12 cellular contexts compared by ENCODE assay signal in genomic region chr9:99416007-99416406, GRCh38.
DNase-seq lines count a peak whose midpoint lies in the region; ATAC-seq and TF ChIP-seq lines count a peak whose summit lies in the region.
"Had no signal": no experiment of that assay in that cellular context is flagged by ENCODE, and none has a peak within 500 bp of the region (broad histone marks: within the 10 kb centered on the region; RNA-seq: fewer than 3 reads in every experiment).

No MANE protein-coding gene starts in this region.

- no peak for DNase-seq in Calu3
- peak; percentile 54 for DNase-seq in GM23248
- peak; percentile 77 for DNase-seq in MV-4-11 (lab: John Stamatoyannopoulos, UW)
- DNase-seq in fibroblast of gingiva (ENCODE audit: low read depth) = peak; percentile 41
- DNase-seq in right lobe of liver = no peak
- no peak for DNase-seq in activated effector memory CD4-positive, alpha-beta T cell treated with Interleukin-2 at 50 U/mL for 16 hours
- DNase-seq: glutamatergic neuron, NCI-H2107 had no signal

- no peaks in the 10 kb centered on the region for H3K36me3 Mint-ChIP-seq in Calu3 (ENCODE audit: insufficient read depth, unreplicated experiment)
- H3K36me3 Mint-ChIP-seq: CD4-positive, CD25-positive, alpha-beta regulatory T cell had no signal

- no peak overlapping the region for H3K4me3 Mint-ChIP-seq in Calu3 (ENCODE audit: low read depth, unreplicated experiment)
- H3K4me3 Mint-ChIP-seq: CD4-positive, CD25-positive, alpha-beta regulatory T cell had no signal

- in situ Hi-C loops in GM23248 (cut with MboI) = no loop called here

- H4K20me1 ChIP-seq in GM23248 (ENCODE audit: insufficient read depth) = no peaks in the 10 kb centered on the region

- intact Hi-C loops in Calu3 (cut with micrococcal nuclease; ENCODE audit: unreplicated experiment) (no loop called here), right lobe of liver (cut with DNase I) (no loop called here)

- H3K79me2 ChIP-seq in GM23248 (ENCODE audit: insufficient read depth) = no peaks in the 10 kb centered on the region

- H3K27ac Mint-ChIP-seq in Calu3 (ENCODE audit: unreplicated experiment) = peak overlapping the region; percentile 47
- H3K27ac Mint-ChIP-seq: CD4-positive, CD25-positive, alpha-beta regulatory T cell had no signal

- no peak for TF ChIP-seq CTCF in Calu3 (IDR thresholded peaks at IDR 0.05; ENCODE audit: unreplicated experiment)
- TF ChIP-seq CTCF in right lobe of liver (IDR thresholded peaks at IDR 0.05) = no peak

- no peaks in the 10 kb centered on the region for H3K27me3 ChIP-seq in GM23248 (replicated peaks; ENCODE audit: insufficient read depth)
- no peaks in the 10 kb centered on the region for H3K27me3 ChIP-seq in right lobe of liver
- H3K27me3 ChIP-seq: cardiac muscle cell had no signal

- no peak overlapping the region for H2AFZ ChIP-seq in GM23248

- no peaks in the 10 kb centered on the region; the same call in 1 of the 2 replicates for H3K9me2 ChIP-seq in GM23248 (ENCODE audit: insufficient read depth)

- no peaks in the 10 kb centered on the region for H3K4me1 ChIP-seq in GM23248 (ENCODE audit: insufficient read depth)
- H3K4me1 ChIP-seq in right lobe of liver = no peaks in the 10 kb centered on the region

- no peaks in the 10 kb centered on the region for H3K4me1 Mint-ChIP-seq in Calu3 (ENCODE audit: low read depth, unreplicated experiment)
- H3K4me1 Mint-ChIP-seq: CD4-positive, CD25-positive, alpha-beta regulatory T cell had no signal

- H3K4me3 ChIP-seq in GM23248 (no peak overlapping the region), right lobe of liver (no peak overlapping the region)
- H3K4me3 ChIP-seq: cardiac muscle cell had no signal

- H3K27ac ChIP-seq in GM23248 (no peak overlapping the region), right lobe of liver (no peak overlapping the region)
- H3K27ac ChIP-seq: cardiac muscle cell had no signal

- no TSS peak for BruUV-seq in Calu3 (replicated peaks; lab: Mats Ljungman, UMichigan)

- H3K36me3 ChIP-seq in GM23248 (ENCODE audit: low read depth) (no peaks in the 10 kb centered on the region), right lobe of liver (no peaks in the 10 kb centered on the region)
- H3K36me3 ChIP-seq: cardiac muscle cell had no signal

- no peak for TF ChIP-seq POLR2A in right lobe of liver (IDR thresholded peaks at IDR 0.05)
- no peak for TF ChIP-seq POLR2A in GM18505 (IDR thresholded peaks at IDR 0.05; ENCODE audit: borderline replicate concordance, extremely low read depth, insufficient read depth, insufficient read length)

- H3F3A ChIP-seq in GM23248 (ENCODE audit: insufficient read depth) = no peaks in the 10 kb centered on the region

- H3K9me3 Mint-ChIP-seq in Calu3 (ENCODE audit: low read depth, unreplicated experiment) = no peaks in the 10 kb centered on the region

- H3K4me2 ChIP-seq in GM23248 (ENCODE audit: unreplicated experiment) = no peak overlapping the region

- no peak for ATAC-seq in GM21825 (IDR thresholded peaks at IDR 0.05; ENCODE audit: unreplicated experiment)
- ATAC-seq in right lobe of liver = no peak
- no peak for ATAC-seq in GM18505 (IDR thresholded peaks at IDR 0.05; ENCODE audit: unreplicated experiment)

- WGBS in GM23248 (ENCODE audit: low coverage in 1 of 2, low lambda C conversion rate in 2 of 2, missing lambda C conversion rate in 2 of 2), 2 experiments = 65% methylated on average over 2 of the region's 2 CpGs
- 49% methylated on average over 2 of the region's 2 CpGs for WGBS in right lobe of liver (ENCODE audit: insufficient coverage, low coverage, low lambda C conversion rate, missing lambda C conversion rate)

- no peak overlapping the region for H3K9ac ChIP-seq in GM23248

- no peaks in the 10 kb centered on the region for H3K27me3 Mint-ChIP-seq in Calu3 (ENCODE audit: unreplicated experiment)

- CTCF ChIA-PET in Calu3 (lab: Charles Lee) = no interaction called here

- H3K9me3 ChIP-seq in GM23248 (ENCODE audit: low read depth) (no peaks in the 10 kb centered on the region), right lobe of liver (no peaks in the 10 kb centered on the region)

Comparison
In these comparisons a context has a peak if more than half of its experiments do, and no peak if none do; other contexts are left out.
1. DNase-seq: peak in GM23248 (single experiment), MV-4-11 (single experiment) and fibroblast of gingiva (single experiment); none in Calu3 (single experiment), right lobe of liver (0 of 3) and activated effector memory CD4-positive, alpha-beta T cell treated with Interleukin-2 at 50 U/mL for 16 hours (single experiment).